In the genomic region with DNA sequence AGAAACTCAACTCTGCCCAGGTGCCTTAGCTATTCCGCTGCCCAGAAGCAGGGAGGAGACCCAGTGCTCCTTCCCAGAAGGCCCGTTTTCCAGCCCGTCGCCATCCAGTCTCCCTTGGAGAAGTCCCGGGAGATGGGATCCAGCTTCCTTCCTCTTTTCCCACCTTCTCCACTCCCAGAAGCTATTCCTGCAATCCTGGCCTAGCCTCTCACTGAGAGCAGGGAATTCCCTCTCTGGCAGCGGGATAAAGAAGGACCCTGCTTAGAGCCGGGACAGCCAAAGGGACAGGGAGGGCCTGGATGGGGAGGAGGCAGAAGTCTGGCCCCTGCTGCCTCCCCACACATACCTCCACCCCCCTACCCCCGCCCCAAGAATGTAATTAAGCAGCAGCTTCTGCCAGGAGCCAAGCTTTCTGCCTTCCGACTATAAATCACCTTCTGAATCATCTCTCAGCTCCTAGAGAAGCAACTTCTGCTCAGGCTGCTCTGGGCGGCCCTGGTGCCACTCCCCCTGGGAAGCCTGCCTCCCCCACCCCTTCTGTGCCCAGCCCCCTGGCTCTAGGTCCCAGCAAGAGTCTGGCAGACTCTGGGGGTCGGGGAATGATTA, we compare ENCODE assay signal across 2 cellular contexts.
TF ChIP-seq lines count a peak whose summit lies in the region.

No MANE protein-coding gene starts in this region.

TF ChIP-seq in IMR-90, 13 proteins besides CTCF, POLR2A, EP300 and RAD21:
- TF ChIP-seq MXI1 (IDR thresholded peaks at IDR 0.05; ENCODE audit: borderline replicate concordance, low read depth, low read length) (no peak), SMC3 (IDR thresholded peaks at IDR 0.05; ENCODE audit: low read depth, low read length) (no peak), FOS (IDR thresholded peaks at IDR 0.05; ENCODE audit: low read depth, low read length) (no peak), RCOR1 (IDR thresholded peaks at IDR 0.05; ENCODE audit: insufficient replicate concordance, low read length) (no peak), CHD1 (IDR thresholded peaks at IDR 0.05; ENCODE audit: low read depth, low read length) (no peak), BHLHE40 (IDR thresholded peaks at IDR 0.05; ENCODE audit: low read depth, low read length) (no peak), MAZ (IDR thresholded peaks at IDR 0.05; ENCODE audit: borderline replicate concordance, low read depth, low read length) (no peak), NFE2L2 (IDR thresholded peaks at IDR 0.05; ENCODE audit: low read depth, low read length) (no peak), RFX5 (IDR thresholded peaks at IDR 0.05; ENCODE audit: low read depth, low read length) (no peak), CEBPB (IDR thresholded peaks at IDR 0.05; ENCODE audit: low read depth, low read length) (no peak)
- TF ChIP-seq, protein P1, sequence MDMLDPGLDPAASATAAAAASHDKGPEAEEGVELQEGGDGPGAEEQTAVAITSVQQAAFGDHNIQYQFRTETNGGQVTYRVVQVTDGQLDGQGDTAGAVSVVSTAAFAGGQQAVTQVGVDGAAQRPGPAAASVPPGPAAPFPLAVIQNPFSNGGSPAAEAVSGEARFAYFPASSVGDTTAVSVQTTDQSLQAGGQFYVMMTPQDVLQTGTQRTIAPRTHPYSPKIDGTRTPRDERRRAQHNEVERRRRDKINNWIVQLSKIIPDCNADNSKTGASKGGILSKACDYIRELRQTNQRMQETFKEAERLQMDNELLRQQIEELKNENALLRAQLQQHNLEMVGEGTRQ (IDR thresholded peaks at IDR 0.05; ENCODE audit: low read depth, low read length), result no peak
- TF ChIP-seq, protein P2, sequence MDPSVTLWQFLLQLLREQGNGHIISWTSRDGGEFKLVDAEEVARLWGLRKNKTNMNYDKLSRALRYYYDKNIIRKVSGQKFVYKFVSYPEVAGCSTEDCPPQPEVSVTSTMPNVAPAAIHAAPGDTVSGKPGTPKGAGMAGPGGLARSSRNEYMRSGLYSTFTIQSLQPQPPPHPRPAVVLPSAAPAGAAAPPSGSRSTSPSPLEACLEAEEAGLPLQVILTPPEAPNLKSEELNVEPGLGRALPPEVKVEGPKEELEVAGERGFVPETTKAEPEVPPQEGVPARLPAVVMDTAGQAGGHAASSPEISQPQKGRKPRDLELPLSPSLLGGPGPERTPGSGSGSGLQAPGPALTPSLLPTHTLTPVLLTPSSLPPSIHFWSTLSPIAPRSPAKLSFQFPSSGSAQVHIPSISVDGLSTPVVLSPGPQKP (IDR thresholded peaks at IDR 0.05; ENCODE audit: borderline replicate concordance, low read depth, low read length), result no peak

TF ChIP-seq in K562, 482 proteins besides CTCF, POLR2A, EP300 and RAD21:
- TF ChIP-seq MEIS2 (IDR thresholded peaks at IDR 0.05; ENCODE audit: partially characterized antibody) (peak; percentile 90), ESRRB (CRISPR knock-in tag; IDR thresholded peaks at IDR 0.05; ENCODE audit: borderline replicate concordance) (no peak), JUND (IDR thresholded peaks at IDR 0.05; ENCODE audit: borderline replicate concordance, low read depth, low read length) (peak; percentile 45; the same call in 1 of the 2 replicates), JUND (tag; IDR thresholded peaks at IDR 0.05; ENCODE audit: borderline replicate concordance, low read depth, low read length) (no peak; the same call in 2 of the 3 replicates), FOSL1 (tag; conservative IDR thresholded peaks at IDR 0.05) (peak; percentile 53; the same call in 1 of the 2 replicates), NONO (IDR thresholded peaks at IDR 0.05; ENCODE audit: low read depth in 2 of 2, low read length in 1 of 2) (no peak), EGR1 (conservative IDR thresholded peaks at IDR 0.05) (0 out of 2 replicates have a peak, but pooled peaks have one; percentile 10)
- TF ChIP-seq, protein P3, sequence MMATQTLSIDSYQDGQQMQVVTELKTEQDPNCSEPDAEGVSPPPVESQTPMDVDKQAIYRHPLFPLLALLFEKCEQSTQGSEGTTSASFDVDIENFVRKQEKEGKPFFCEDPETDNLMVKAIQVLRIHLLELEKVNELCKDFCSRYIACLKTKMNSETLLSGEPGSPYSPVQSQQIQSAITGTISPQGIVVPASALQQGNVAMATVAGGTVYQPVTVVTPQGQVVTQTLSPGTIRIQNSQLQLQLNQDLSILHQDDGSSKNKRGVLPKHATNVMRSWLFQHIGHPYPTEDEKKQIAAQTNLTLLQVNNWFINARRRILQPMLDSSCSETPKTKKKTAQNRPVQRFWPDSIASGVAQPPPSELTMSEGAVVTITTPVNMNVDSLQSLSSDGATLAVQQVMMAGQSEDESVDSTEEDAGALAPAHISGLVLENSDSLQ (IDR thresholded peaks at IDR 0.05), result peak; percentile 76
- TF ChIP-seq, protein P4, sequence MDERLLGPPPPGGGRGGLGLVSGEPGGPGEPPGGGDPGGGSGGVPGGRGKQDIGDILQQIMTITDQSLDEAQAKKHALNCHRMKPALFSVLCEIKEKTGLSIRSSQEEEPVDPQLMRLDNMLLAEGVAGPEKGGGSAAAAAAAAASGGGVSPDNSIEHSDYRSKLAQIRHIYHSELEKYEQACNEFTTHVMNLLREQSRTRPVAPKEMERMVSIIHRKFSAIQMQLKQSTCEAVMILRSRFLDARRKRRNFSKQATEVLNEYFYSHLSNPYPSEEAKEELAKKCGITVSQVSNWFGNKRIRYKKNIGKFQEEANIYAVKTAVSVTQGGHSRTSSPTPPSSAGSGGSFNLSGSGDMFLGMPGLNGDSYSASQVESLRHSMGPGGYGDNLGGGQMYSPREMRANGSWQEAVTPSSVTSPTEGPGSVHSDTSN (CRISPR knock-in tag; IDR thresholded peaks at IDR 0.05; ENCODE audit: low read depth), result no peak
- TF ChIP-seq, protein P4 (tag; conservative IDR thresholded peaks at IDR 0.05; ENCODE audit: low read depth), result peak; percentile 91
- TF ChIP-seq, protein P5, sequence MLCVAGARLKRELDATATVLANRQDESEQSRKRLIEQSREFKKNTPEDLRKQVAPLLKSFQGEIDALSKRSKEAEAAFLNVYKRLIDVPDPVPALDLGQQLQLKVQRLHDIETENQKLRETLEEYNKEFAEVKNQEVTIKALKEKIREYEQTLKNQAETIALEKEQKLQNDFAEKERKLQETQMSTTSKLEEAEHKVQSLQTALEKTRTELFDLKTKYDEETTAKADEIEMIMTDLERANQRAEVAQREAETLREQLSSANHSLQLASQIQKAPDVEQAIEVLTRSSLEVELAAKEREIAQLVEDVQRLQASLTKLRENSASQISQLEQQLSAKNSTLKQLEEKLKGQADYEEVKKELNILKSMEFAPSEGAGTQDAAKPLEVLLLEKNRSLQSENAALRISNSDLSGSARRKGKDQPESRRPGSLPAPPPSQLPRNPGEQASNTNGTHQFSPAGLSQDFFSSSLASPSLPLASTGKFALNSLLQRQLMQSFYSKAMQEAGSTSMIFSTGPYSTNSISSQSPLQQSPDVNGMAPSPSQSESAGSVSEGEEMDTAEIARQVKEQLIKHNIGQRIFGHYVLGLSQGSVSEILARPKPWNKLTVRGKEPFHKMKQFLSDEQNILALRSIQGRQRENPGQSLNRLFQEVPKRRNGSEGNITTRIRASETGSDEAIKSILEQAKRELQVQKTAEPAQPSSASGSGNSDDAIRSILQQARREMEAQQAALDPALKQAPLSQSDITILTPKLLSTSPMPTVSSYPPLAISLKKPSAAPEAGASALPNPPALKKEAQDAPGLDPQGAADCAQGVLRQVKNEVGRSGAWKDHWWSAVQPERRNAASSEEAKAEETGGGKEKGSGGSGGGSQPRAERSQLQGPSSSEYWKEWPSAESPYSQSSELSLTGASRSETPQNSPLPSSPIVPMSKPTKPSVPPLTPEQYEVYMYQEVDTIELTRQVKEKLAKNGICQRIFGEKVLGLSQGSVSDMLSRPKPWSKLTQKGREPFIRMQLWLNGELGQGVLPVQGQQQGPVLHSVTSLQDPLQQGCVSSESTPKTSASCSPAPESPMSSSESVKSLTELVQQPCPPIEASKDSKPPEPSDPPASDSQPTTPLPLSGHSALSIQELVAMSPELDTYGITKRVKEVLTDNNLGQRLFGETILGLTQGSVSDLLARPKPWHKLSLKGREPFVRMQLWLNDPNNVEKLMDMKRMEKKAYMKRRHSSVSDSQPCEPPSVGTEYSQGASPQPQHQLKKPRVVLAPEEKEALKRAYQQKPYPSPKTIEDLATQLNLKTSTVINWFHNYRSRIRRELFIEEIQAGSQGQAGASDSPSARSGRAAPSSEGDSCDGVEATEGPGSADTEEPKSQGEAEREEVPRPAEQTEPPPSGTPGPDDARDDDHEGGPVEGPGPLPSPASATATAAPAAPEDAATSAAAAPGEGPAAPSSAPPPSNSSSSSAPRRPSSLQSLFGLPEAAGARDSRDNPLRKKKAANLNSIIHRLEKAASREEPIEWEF (CRISPR knock-in tag; IDR thresholded peaks at IDR 0.05), result no peak
- TF ChIP-seq, protein P6, sequence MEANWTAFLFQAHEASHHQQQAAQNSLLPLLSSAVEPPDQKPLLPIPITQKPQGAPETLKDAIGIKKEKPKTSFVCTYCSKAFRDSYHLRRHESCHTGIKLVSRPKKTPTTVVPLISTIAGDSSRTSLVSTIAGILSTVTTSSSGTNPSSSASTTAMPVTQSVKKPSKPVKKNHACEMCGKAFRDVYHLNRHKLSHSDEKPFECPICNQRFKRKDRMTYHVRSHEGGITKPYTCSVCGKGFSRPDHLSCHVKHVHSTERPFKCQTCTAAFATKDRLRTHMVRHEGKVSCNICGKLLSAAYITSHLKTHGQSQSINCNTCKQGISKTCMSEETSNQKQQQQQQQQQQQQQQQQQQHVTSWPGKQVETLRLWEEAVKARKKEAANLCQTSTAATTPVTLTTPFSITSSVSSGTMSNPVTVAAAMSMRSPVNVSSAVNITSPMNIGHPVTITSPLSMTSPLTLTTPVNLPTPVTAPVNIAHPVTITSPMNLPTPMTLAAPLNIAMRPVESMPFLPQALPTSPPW (CRISPR knock-in tag; IDR thresholded peaks at IDR 0.05), result peak; percentile 57
